ENCODE assay signal across 1 cellular context in genomic region chr18:68083131-68083530, GRCh38.
TF ChIP-seq lines count a peak whose summit lies in the region.

No MANE protein-coding gene starts in this region.

TF ChIP-seq in SK-N-SH treated with all-trans-retinoic acid at 6 μM for 48 hours, 23 proteins besides CTCF, POLR2A, EP300 and RAD21 (continued from another document):
- no peak for TF ChIP-seq TSHZ2 (CRISPR knock-in tag; IDR thresholded peaks at IDR 0.05)
- TF ChIP-seq RARB (CRISPR knock-in tag; IDR thresholded peaks at IDR 0.05): no peak
- TF ChIP-seq TCF4 (CRISPR knock-in tag; IDR thresholded peaks at IDR 0.05; ENCODE audit: borderline replicate concordance): no peak
- TF ChIP-seq ARNTL (CRISPR knock-in tag; IDR thresholded peaks at IDR 0.05; ENCODE audit: borderline replicate concordance, low read depth): no peak
- TF ChIP-seq ESRRG (CRISPR knock-in tag; IDR thresholded peaks at IDR 0.05): no peak
- no peak for TF ChIP-seq POU6F1 (CRISPR knock-in tag; IDR thresholded peaks at IDR 0.05; ENCODE audit: borderline replicate concordance, low read depth)
- TF ChIP-seq, protein P1, sequence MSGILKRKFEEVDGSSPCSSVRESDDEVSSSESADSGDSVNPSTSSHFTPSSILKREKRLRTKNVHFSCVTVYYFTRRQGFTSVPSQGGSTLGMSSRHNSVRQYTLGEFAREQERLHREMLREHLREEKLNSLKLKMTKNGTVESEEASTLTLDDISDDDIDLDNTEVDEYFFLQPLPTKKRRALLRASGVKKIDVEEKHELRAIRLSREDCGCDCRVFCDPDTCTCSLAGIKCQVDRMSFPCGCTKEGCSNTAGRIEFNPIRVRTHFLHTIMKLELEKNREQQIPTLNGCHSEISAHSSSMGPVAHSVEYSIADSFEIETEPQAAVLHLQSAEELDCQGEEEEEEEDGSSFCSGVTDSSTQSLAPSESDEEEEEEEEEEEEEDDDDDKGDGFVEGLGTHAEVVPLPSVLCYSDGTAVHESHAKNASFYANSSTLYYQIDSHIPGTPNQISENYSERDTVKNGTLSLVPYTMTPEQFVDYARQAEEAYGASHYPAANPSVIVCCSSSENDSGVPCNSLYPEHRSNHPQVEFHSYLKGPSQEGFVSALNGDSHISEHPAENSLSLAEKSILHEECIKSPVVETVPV (CRISPR knock-in tag; IDR thresholded peaks at IDR 0.05): no peak
- no peak for TF ChIP-seq SNAI2 (CRISPR knock-in tag; IDR thresholded peaks at IDR 0.05)
TF ChIP-seq in SK-N-SH treated with all-trans-retinoic acid at 6 μM for 48 hours: peak in this region for 0.
